Comparison of ENCODE assay signal across 9 cellular contexts in genomic region chr19:3556978-3557460, GRCh38. TPM values are rescaled to one million over a fixed set of nuclear protein-coding genes. Genes with fewer than 3 reads are reported as not detected.
DNase-seq lines count a peak whose midpoint lies in the region; ATAC-seq and TF ChIP-seq lines count a peak whose summit lies in the region.
"Had no signal": no experiment of that assay in that cellular context is flagged by ENCODE, and none has a peak within 500 bp of the region (broad histone marks: within the 10 kb centered on the region; RNA-seq: fewer than 3 reads in every experiment).

No MANE protein-coding gene starts in this region.

- peak overlapping the region; percentile 94 to 98 (median 97) for H3K4me3 Mint-ChIP-seq in naive thymus-derived CD8-positive, alpha-beta T cell

- no peaks in the 10 kb centered on the region for H3K36me3 Mint-ChIP-seq in naive thymus-derived CD8-positive, alpha-beta T cell

- no peaks in the 10 kb centered on the region for H3K9me3 ChIP-seq in BE2C
- no peaks in the 10 kb centered on the region for H3K9me3 ChIP-seq in effector memory CD4-positive, alpha-beta T cell (ENCODE audit: control insufficient read depth, low read length)

- no peak for TF ChIP-seq RAD21 in Ishikawa (IDR thresholded peaks at IDR 0.05; ENCODE audit: low read depth)

- H3K4me1 ChIP-seq in BE2C = no peaks in the 10 kb centered on the region
- H3K4me1 ChIP-seq in effector memory CD4-positive, alpha-beta T cell (ENCODE audit: control insufficient read depth, insufficient read depth, low read length, poor library complexity, severe bottlenecking) = peaks cover 40% of the 10 kb centered on the region

- no peak for DNase-seq in BE2C
- peak; percentile 70 to 75 for DNase-seq in activated CD4-positive, alpha-beta T cell treated with anti-CD3 and anti-CD28 coated beads, Interleukin-2, amount 50 U/mL, for 4 hours
- DNase-seq in effector memory CD4-positive, alpha-beta T cell = peak; percentile 60 to 72 (median 66)
- DNase-seq in naive thymus-derived CD8-positive, alpha-beta T cell = peak in 9 of 10 donors; percentile 31 to 62 (median 56)
- peak in 3 of 49 donors; percentile 45 to 70 (median 48) for DNase-seq in substantia nigra (lab: John Stamatoyannopoulos, UW)
- DNase-seq in NCI-H446 treated with DMSO at 0.1 percent for 48 hours (lab: John Stamatoyannopoulos, UW) = no peak

- peak; percentile 22 for ATAC-seq in GM19452 (IDR thresholded peaks at IDR 0.05; ENCODE audit: unreplicated experiment)
- ATAC-seq in naive thymus-derived CD8-positive, alpha-beta T cell = peak; percentile 46

- POLR2A ChIA-PET in naive thymus-derived CD8-positive, alpha-beta T cell (lab: Charles Lee) = interaction anchor here (0.5 to 5.0 kb wide), 16 partner anchors 9 to 70 kb away, joined by 3 to 44 read pairs (median 6); partner anchors contain the start of genes FZR1, GIPC3 and HMG20B

- no peaks in the 10 kb centered on the region for H3K27me3 Mint-ChIP-seq in naive thymus-derived CD8-positive, alpha-beta T cell

- peaks cover 22 to 48% (median 41%) of the 10 kb centered on the region in 4 donors for H3K4me1 Mint-ChIP-seq in naive thymus-derived CD8-positive, alpha-beta T cell

- no peak for TF ChIP-seq CTCF in BE2C (IDR thresholded peaks at IDR 0.05; ENCODE audit: low read depth, low read length)

- peak overlapping the region; percentile 64 for H3K27ac ChIP-seq in effector memory CD4-positive, alpha-beta T cell (ENCODE audit: insufficient read depth, low read length, poor library complexity, severe bottlenecking)
- H3K27ac ChIP-seq in substantia nigra (ENCODE audit: low read depth, low read length, poor library complexity, severe bottlenecking) = peak overlapping the region; percentile 79

- H3K27ac Mint-ChIP-seq in naive thymus-derived CD8-positive, alpha-beta T cell = peak overlapping the region; percentile 88 to 98 (median 94)

- H3K36me3 ChIP-seq in BE2C = no peaks in the 10 kb centered on the region
- H3K36me3 ChIP-seq in effector memory CD4-positive, alpha-beta T cell (ENCODE audit: control insufficient read depth, insufficient read depth, low read length) = no peaks in the 10 kb centered on the region

- H3K4me3 ChIP-seq in BE2C (ENCODE audit: low read depth, low read length) = peak overlapping the region; percentile 71
- H3K4me3 ChIP-seq in effector memory CD4-positive, alpha-beta T cell (ENCODE audit: insufficient read depth, low read depth, low read length, poor library complexity, severe bottlenecking) = peak overlapping the region; percentile 86

- TF ChIP-seq EP300 in Ishikawa (IDR thresholded peaks at IDR 0.05; ENCODE audit: borderline replicate concordance) = no peak

- no peaks in the 10 kb centered on the region for H3K27me3 ChIP-seq in BE2C
- no peaks in the 10 kb centered on the region for H3K27me3 ChIP-seq in effector memory CD4-positive, alpha-beta T cell (replicated peaks; ENCODE audit: control insufficient read depth, insufficient read depth, low read length, poor library complexity, severe bottlenecking)

- H3K9me3 Mint-ChIP-seq in naive thymus-derived CD8-positive, alpha-beta T cell = no peaks in the 10 kb centered on the region

TF ChIP-seq in Ishikawa, 13 proteins besides CTCF, POLR2A, EP300 and RAD21:
- no peak for TF ChIP-seq NFIC (IDR thresholded peaks at IDR 0.05)
- peak; percentile 64; the same call in 1 of the 2 replicates for TF ChIP-seq REST (IDR thresholded peaks at IDR 0.05; ENCODE audit: low read depth)
- no peak for TF ChIP-seq USF1 (IDR thresholded peaks at IDR 0.05)
- TF ChIP-seq TEAD4 (IDR thresholded peaks at IDR 0.05) = no peak
- no peak for TF ChIP-seq CEBPB (IDR thresholded peaks at IDR 0.05)

RNA-seq across cellular contexts. Expression of gene MFSD12, which starts 0.4 kb away (rescaled TPM):
- 119 TPM for polyA plus RNA-seq in BE2C (2012; ENCODE audit: insufficient read depth, insufficient read length, low read depth)
- total RNA-seq in naive thymus-derived CD8-positive, alpha-beta T cell = 100 to 1,000 TPM; 134 to 146 TPM
- polyA plus RNA-seq in naive thymus-derived CD8-positive, alpha-beta T cell = 10 to 100 TPM; 33.1 to 59.6 (median 42.5) TPM

RNA-seq across cellular contexts. Expression of gene HMG20B, which starts 15.7 kb away (rescaled TPM):
- polyA plus RNA-seq in BE2C (2012; ENCODE audit: insufficient read depth, insufficient read length, low read depth) = 136 TPM
- 10 to 100 TPM; 50.7 to 59.7 TPM for total RNA-seq in naive thymus-derived CD8-positive, alpha-beta T cell
- 10 to 100 TPM; 45.8 to 55.9 (median 53.9) TPM for polyA plus RNA-seq in naive thymus-derived CD8-positive, alpha-beta T cell

RNA-seq across cellular contexts. Expression of gene TEKTIP1, which starts 18.0 kb away (rescaled TPM):
- 6.1 TPM for polyA plus RNA-seq in BE2C (2012; ENCODE audit: insufficient read depth, insufficient read length, low read depth)
- total RNA-seq in naive thymus-derived CD8-positive, alpha-beta T cell = 10 to 100 TPM in 1 of 2 experiments, 1 to 10 TPM in 1; 8.8 to 12.5 TPM
- under 1 TPM in 1 of 3 donors, not detected in 2; 0.45 TPM for polyA plus RNA-seq in naive thymus-derived CD8-positive, alpha-beta T cell
- total RNA-seq: LHCN-M2 had no signal

RNA-seq across cellular contexts. Expression of gene GIPC3, which starts 28.3 kb away (rescaled TPM):
- polyA plus RNA-seq in BE2C (2012; ENCODE audit: insufficient read depth, insufficient read length, low read depth) = not detected
- total RNA-seq in naive thymus-derived CD8-positive, alpha-beta T cell = 1 to 10 TPM; 3.5 to 3.7 TPM
- polyA plus RNA-seq in naive thymus-derived CD8-positive, alpha-beta T cell = 1 to 10 TPM in 2 of 3 donors, under 1 TPM in 1; 0.76 to 3.0 (median 1.1) TPM

RNA-seq across cellular contexts. Expression of gene TBXA2R, which starts 49.7 kb away (rescaled TPM):
- polyA plus RNA-seq in BE2C (2012; ENCODE audit: insufficient read depth, insufficient read length, low read depth) = not detected
- total RNA-seq in naive thymus-derived CD8-positive, alpha-beta T cell = 10 to 100 TPM; 18.5 to 19.1 TPM
- 10 to 100 TPM; 11.7 to 26.9 (median 23.9) TPM for polyA plus RNA-seq in naive thymus-derived CD8-positive, alpha-beta T cell

Comparison
In these comparisons a context has a peak if more than half of its experiments do, and no peak if none do; other contexts are left out.
1. DNase-seq: peak in activated CD4-positive, alpha-beta T cell treated with anti-CD3 and anti-CD28 coated beads, Interleukin-2, amount 50 U/mL, for 4 hours (2 of 2), effector memory CD4-positive, alpha-beta T cell (3 of 3) and naive thymus-derived CD8-positive, alpha-beta T cell (9 of 10); none in BE2C (single experiment) and NCI-H446 treated with DMSO at 0.1 percent for 48 hours (single experiment).